In the genomic region with DNA sequence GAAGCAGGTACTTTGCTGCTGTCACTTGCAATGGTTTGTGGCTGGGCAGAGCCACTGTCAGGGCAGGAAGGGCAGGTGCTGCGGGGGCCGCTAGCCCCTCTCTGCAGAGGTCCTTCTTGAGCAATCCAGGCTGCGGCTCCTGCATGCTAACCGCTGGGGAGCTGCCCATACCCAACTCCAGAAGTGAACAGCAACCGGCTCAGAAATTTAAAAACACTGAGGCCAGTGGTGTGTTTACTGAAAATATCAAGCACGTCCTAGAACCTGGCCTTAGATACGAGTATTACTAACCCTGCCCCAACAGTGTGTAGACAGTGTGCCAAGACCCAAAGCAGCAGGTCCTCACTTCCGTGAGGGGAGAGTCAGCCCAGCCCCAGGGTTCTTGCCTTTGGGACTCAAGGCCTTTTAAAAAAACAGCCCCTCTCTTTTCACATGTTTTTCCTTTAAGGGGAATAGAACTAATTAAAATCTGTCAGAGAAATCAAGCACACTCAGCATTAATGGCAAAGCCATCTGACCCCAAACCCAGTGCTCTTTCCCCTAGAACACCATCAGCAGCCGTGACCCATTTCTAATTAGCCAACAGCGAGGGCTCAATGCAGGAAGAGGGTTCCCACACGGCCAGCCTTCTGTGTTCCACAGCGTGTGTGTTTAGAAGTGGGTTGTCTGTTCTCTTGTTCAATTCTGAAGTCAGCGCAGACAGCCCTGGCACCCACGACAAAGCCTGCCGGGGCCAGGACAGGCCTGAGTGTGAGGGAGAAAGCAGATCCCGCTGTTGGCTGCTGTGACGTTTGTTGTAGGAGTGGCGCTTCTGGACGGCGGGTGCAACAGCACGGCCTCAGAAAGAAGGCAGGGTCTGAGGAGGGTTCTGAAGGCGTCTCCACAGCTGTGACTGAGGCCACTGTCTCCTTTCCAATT, we compare ENCODE assay signal across 10 cellular contexts.
A peak's percentile ranks its signal among the peaks of the same experiment; 100 is the strongest.
DNase-seq lines count a peak whose midpoint lies in the region; ATAC-seq, FAIRE-seq and TF ChIP-seq lines count a peak whose summit lies in the region.
"Had no signal": no experiment of that assay in that cellular context is flagged by ENCODE, and none has a peak within 500 bp of the region (broad histone marks: within the 10 kb centered on the region; RNA-seq: fewer than 3 reads in every experiment).

No MANE protein-coding gene starts in this region.

- H3K4me2 ChIP-seq in K562 (ENCODE audit: insufficient read depth, low read length) = no peak overlapping the region

- WGBS in K562 (ENCODE audit: insufficient coverage, low coverage, missing lambda C conversion rate) = 2% methylated on average over 22 of the region's 22 CpGs

- no peaks in the 10 kb centered on the region for H3K79me2 ChIP-seq in K562 (ENCODE audit: control insufficient read depth, insufficient read depth, low read length)

- H3K36me3 ChIP-seq in H7 (replicated peaks; ENCODE audit: control insufficient read depth, insufficient read depth, low read length) (no peaks in the 10 kb centered on the region), K562 (ENCODE audit: control insufficient read depth, insufficient read depth, low read length) (no peaks in the 10 kb centered on the region)

- ATAC-seq in K562 = peak; percentile 85
- ATAC-seq in left colon = no peak
- peak; percentile 92 for ATAC-seq in sciatic nerve

- TF ChIP-seq EP300 in K562 (IDR thresholded peaks at IDR 0.05; ENCODE audit: low read length) = no peak

- no peak for TF ChIP-seq CTCF in K562 (IDR thresholded peaks at IDR 0.05 in 2 of 3, conservative IDR thresholded peaks at IDR 0.05 in 1 of 3; ENCODE audit: insufficient read depth in 2 of 3, low read depth in 1 of 3, low read length in 3 of 3)

- DNase-seq in H7 (peak; percentile 50), K562 (ENCODE audit: extremely low read depth in 1 of 4, low spot score in 3 of 4) (peak in 3 of 4 experiments; percentile 39 to 58 (median 44)), left colon (peak; percentile 28 to 45), sciatic nerve (ENCODE audit: low spot score) (no peak), SIG-M5 (lab: John Stamatoyannopoulos, UW) (no peak), GF-D8 (lab: John Stamatoyannopoulos, UW) (no peak), NCI-H1436 treated with DMSO at 0.1 percent for 48 hours (lab: John Stamatoyannopoulos, UW) (no peak)
- no peak for DNase-seq in activated CD4-positive, alpha-beta memory T cell treated with anti-CD3 and anti-CD28 coated beads, Interleukin-2, amount 10 ng/mL, durations not matched to agents 7 days and 5 days
- DNase-seq: DMS79 had no signal

- intact Hi-C loops in K562 (cut with micrococcal nuclease) = no loop called here
- intact Hi-C loops in left colon (cut with DNase I, micrococcal nuclease) = no loop called here
- intact Hi-C loops in sciatic nerve (cut with DNase I) = no loop called here

- CTCF ChIA-PET in K562 (lab: Yijun Ruan, JAX; ENCODE audit: low intra/inter-chr PET ratio) = no interaction called here
- CTCF ChIA-PET in activated CD4-positive, alpha-beta memory T cell treated with anti-CD3 and anti-CD28 coated beads, Interleukin-2, amount 10 ng/mL, durations not matched to agents 7 days and 5 days (lab: Charles Lee) = no interaction called here

- no peaks in the 10 kb centered on the region for H3K9me1 ChIP-seq in K562 (ENCODE audit: control insufficient read depth, insufficient read depth, low read length)

- H2AFZ ChIP-seq in K562 (ENCODE audit: low read depth, low read length) = 0 out of 2 replicates have a peak overlapping the region, but pooled peaks have one; percentile 27

- H3K9ac ChIP-seq in K562 (ENCODE audit: insufficient read depth in 1 of 2, low read depth in 2 of 2, low read length in 2 of 2) = peak overlapping the region in 1 of 2 experiments; percentile 32; a peak in 1 of 4 replicates

- in situ Hi-C loops in K562 (cut with MboI) = no loop called here

- no peaks in the 10 kb centered on the region for H3K27me3 Mint-ChIP-seq in activated CD4-positive, alpha-beta memory T cell treated with anti-CD3 and anti-CD28 coated beads, Interleukin-2, amount 10 ng/mL, durations not matched to agents 7 days and 5 days

- peaks cover 0 to 10% of the 10 kb centered on the region in 2 experiments; a peak in 1 of 5 replicates for H3K4me1 ChIP-seq in K562 (replicated peaks in 1 of 2; ENCODE audit: control insufficient read depth in 2 of 2, insufficient read depth in 2 of 2, low read length in 2 of 2)

- no peaks in the 10 kb centered on the region for H3K36me3 Mint-ChIP-seq in activated CD4-positive, alpha-beta memory T cell treated with anti-CD3 and anti-CD28 coated beads, Interleukin-2, amount 10 ng/mL, durations not matched to agents 7 days and 5 days (ENCODE audit: low read depth)

- TF ChIP-seq RAD21 in K562 (CRISPR knock-in tag; conservative IDR thresholded peaks at IDR 0.05 in 1 of 2, IDR thresholded peaks at IDR 0.05 in 1 of 2) = no peak; a peak in 1 of 4 replicates

- BruUV-seq in K562 (replicated peaks; lab: Mats Ljungman, UMichigan) = no TSS peak

- POLR2A ChIA-PET in K562 (lab: Yijun Ruan, JAX) = interaction anchor here (1.3 to 1.4 kb wide), 2 partner anchors 8 to 10 kb away, joined by 4 to 10 read pairs; no protein-coding TSS in a partner anchor
- POLR2A ChIA-PET in activated CD4-positive, alpha-beta memory T cell treated with anti-CD3 and anti-CD28 coated beads, Interleukin-2, amount 10 ng/mL, durations not matched to agents 7 days and 5 days (lab: Charles Lee) = no interaction called here

- H3K4me3 ChIP-seq in H7 (ENCODE audit: insufficient read depth, low read depth, low read length) = no peak overlapping the region
- no peak overlapping the region for H3K4me3 ChIP-seq in K562

- H3K27ac Mint-ChIP-seq in activated CD4-positive, alpha-beta memory T cell treated with anti-CD3 and anti-CD28 coated beads, Interleukin-2, amount 10 ng/mL, durations not matched to agents 7 days and 5 days = no peak overlapping the region

- no peak for FAIRE-seq in K562 (lab: Jason Lieb, UNC)
- FAIRE-seq: endometrium had no signal

- H3K4me1 Mint-ChIP-seq in activated CD4-positive, alpha-beta memory T cell treated with anti-CD3 and anti-CD28 coated beads, Interleukin-2, amount 10 ng/mL, durations not matched to agents 7 days and 5 days = peaks cover 9% of the 10 kb centered on the region

- H3K27me3 ChIP-seq in H7 (ENCODE audit: control insufficient read depth, insufficient read depth, low read length) = no peaks in the 10 kb centered on the region
- peaks cover 73 to 82% of the 10 kb centered on the region in 2 experiments for H3K27me3 ChIP-seq in K562 (ENCODE audit: control insufficient read depth in 2 of 2, insufficient read depth in 2 of 2, low read length in 2 of 2)

- H3K9me3 Mint-ChIP-seq in activated CD4-positive, alpha-beta memory T cell treated with anti-CD3 and anti-CD28 coated beads, Interleukin-2, amount 10 ng/mL, durations not matched to agents 7 days and 5 days = no peaks in the 10 kb centered on the region

- no peak overlapping the region for H3K4me3 Mint-ChIP-seq in activated CD4-positive, alpha-beta memory T cell treated with anti-CD3 and anti-CD28 coated beads, Interleukin-2, amount 10 ng/mL, durations not matched to agents 7 days and 5 days

- no peak for TF ChIP-seq POLR2A in K562 (conservative IDR thresholded peaks at IDR 0.05)

- H4K20me1 ChIP-seq in K562 (replicated peaks; ENCODE audit: control insufficient read depth, insufficient read depth, low read length) = 0 out of 2 replicates have a peak, but pooled peaks cover 2% of the 10 kb centered on the region

- no peaks in the 10 kb centered on the region for H3K9me3 ChIP-seq in K562 (replicated peaks; ENCODE audit: control insufficient read depth, insufficient read depth, low read depth, low read length)

- no peak overlapping the region for H3K27ac ChIP-seq in K562 (ENCODE audit: extremely low read depth, low read depth, low read length)

TF ChIP-seq in K562, 482 proteins besides CTCF, POLR2A, EP300 and RAD21:
- TF ChIP-seq C11orf30 (IDR thresholded peaks at IDR 0.05; ENCODE audit: low read depth) (peak; percentile 78; the same call in 1 of the 2 replicates), MAFK (IDR thresholded peaks at IDR 0.05; ENCODE audit: low read length) (peak; percentile 71), MCM3 (IDR thresholded peaks at IDR 0.05) (no peak), CREM (IDR thresholded peaks at IDR 0.05; ENCODE audit: low read depth) (peak; percentile 47; the same call in 1 of the 2 replicates), ATF1 (CRISPR knock-in tag; IDR thresholded peaks at IDR 0.05) (no peak), ATF1 (tag; IDR thresholded peaks at IDR 0.05) (peak; percentile 52), MAFF (IDR thresholded peaks at IDR 0.05; ENCODE audit: low read length) (peak; percentile 80), ZNF316 (IDR thresholded peaks at IDR 0.05) (peak; percentile 86), MAFG (tag; conservative IDR thresholded peaks at IDR 0.05) (peak; percentile 76), ZBTB12 (CRISPR knock-in tag; IDR thresholded peaks at IDR 0.05) (no peak)

Comparison
In these comparisons a context has a peak if more than half of its experiments do, and no peak if none do; other contexts are left out.
1. DNase-seq: peak in H7 (single experiment), K562 (3 of 4) and left colon (2 of 2); none in sciatic nerve (single experiment), SIG-M5 (single experiment), activated CD4-positive, alpha-beta memory T cell treated with anti-CD3 and anti-CD28 coated beads, Interleukin-2, amount 10 ng/mL, durations not matched to agents 7 days and 5 days (single experiment), GF-D8 (single experiment) and NCI-H1436 treated with DMSO at 0.1 percent for 48 hours (single experiment).